In genomic region chr4:133484287-133484686, GRCh38 we compare ENCODE assay signal across 13 cellular contexts.
"Had no signal": no experiment of that assay in that cellular context is flagged by ENCODE, and none has a peak within 500 bp of the region (broad histone marks: within the 10 kb centered on the region; RNA-seq: fewer than 3 reads in every experiment).

No MANE protein-coding gene starts in this region.

- ATAC-seq: activated naive CD8-positive, alpha-beta T cell treated with anti-CD3 and anti-CD28 coated beads, Interleukin-2, amount 50 U/mL, for 24 hours; activated T-helper 17 cell treated with anti-CD3 and anti-CD28 coated beads, Interleukin-2, amount 50 U/mL, for 72 hours; stimulated activated memory B cell treated with anti-CD40 and anti-IgM and Interleukin-4, amounts not matched to agents 10 μg/mL and 1 μg/mL and 100 μg/mL, for 72 hours had no signal

- H3K27me3 ChIP-seq: ascending aorta, thyroid gland had no signal

- H3K4me3 Mint-ChIP-seq: activated naive CD8-positive, alpha-beta T cell treated with anti-CD3 and anti-CD28 coated beads, Interleukin-2, amount 50 U/mL, for 24 hours; activated T-helper 17 cell treated with anti-CD3 and anti-CD28 coated beads, Interleukin-2, amount 50 U/mL, for 72 hours; naive B cell; stimulated activated memory B cell treated with anti-CD40 and anti-IgM and Interleukin-4, amounts not matched to agents 10 μg/mL and 1 μg/mL and 100 μg/mL, for 72 hours had no signal

- H3K27ac Mint-ChIP-seq: activated naive CD8-positive, alpha-beta T cell treated with anti-CD3 and anti-CD28 coated beads, Interleukin-2, amount 50 U/mL, for 24 hours; activated T-helper 17 cell treated with anti-CD3 and anti-CD28 coated beads, Interleukin-2, amount 50 U/mL, for 72 hours; naive B cell; stimulated activated memory B cell treated with anti-CD40 and anti-IgM and Interleukin-4, amounts not matched to agents 10 μg/mL and 1 μg/mL and 100 μg/mL, for 72 hours had no signal

- H3K36me3 ChIP-seq: ascending aorta, thyroid gland had no signal

- H3K4me1 Mint-ChIP-seq: activated naive CD8-positive, alpha-beta T cell treated with anti-CD3 and anti-CD28 coated beads, Interleukin-2, amount 50 U/mL, for 24 hours; activated T-helper 17 cell treated with anti-CD3 and anti-CD28 coated beads, Interleukin-2, amount 50 U/mL, for 72 hours; naive B cell; stimulated activated memory B cell treated with anti-CD40 and anti-IgM and Interleukin-4, amounts not matched to agents 10 μg/mL and 1 μg/mL and 100 μg/mL, for 72 hours had no signal

- H3K9me3 ChIP-seq: ascending aorta, thyroid gland had no signal

- H3K27ac ChIP-seq: ascending aorta, thyroid gland, VCaP had no signal

- H3K36me3 Mint-ChIP-seq: naive B cell; stimulated activated memory B cell treated with anti-CD40 and anti-IgM and Interleukin-4, amounts not matched to agents 10 μg/mL and 1 μg/mL and 100 μg/mL, for 72 hours had no signal

- FAIRE-seq: urothelium cell line had no signal

- H3K9me3 Mint-ChIP-seq: activated naive CD8-positive, alpha-beta T cell treated with anti-CD3 and anti-CD28 coated beads, Interleukin-2, amount 50 U/mL, for 24 hours had no signal

- H3K27me3 Mint-ChIP-seq: activated naive CD8-positive, alpha-beta T cell treated with anti-CD3 and anti-CD28 coated beads, Interleukin-2, amount 50 U/mL, for 24 hours; activated T-helper 17 cell treated with anti-CD3 and anti-CD28 coated beads, Interleukin-2, amount 50 U/mL, for 72 hours; naive B cell; stimulated activated memory B cell treated with anti-CD40 and anti-IgM and Interleukin-4, amounts not matched to agents 10 μg/mL and 1 μg/mL and 100 μg/mL, for 72 hours had no signal

- H3K4me1 ChIP-seq: ascending aorta, thyroid gland had no signal

- DNase-seq: activated CD4-positive, alpha-beta T cell treated with anti-CD3 and anti-CD28 coated beads, Interleukin-2, amount 50 U/mL, for 48 hours; activated naive CD4-positive, alpha-beta T cell treated with Interleukin-2 at 50 U/mL for 16 hours; activated naive CD8-positive, alpha-beta T cell treated with anti-CD3 and anti-CD28 coated beads, Interleukin-2, amount 50 U/mL, for 24 hours; naive B cell; stimulated activated CD4-positive, alpha-beta T cell treated with anti-CD3 and anti-CD28 coated beads, Interleukin-2, amount 100 ng/mL, for 48 hours; T1000; thyroid gland had no signal

- H3K4me3 ChIP-seq: ascending aorta, lung, thyroid gland had no signal
